Comparison of ENCODE assay signal across 2 cellular contexts in the genomic region with DNA sequence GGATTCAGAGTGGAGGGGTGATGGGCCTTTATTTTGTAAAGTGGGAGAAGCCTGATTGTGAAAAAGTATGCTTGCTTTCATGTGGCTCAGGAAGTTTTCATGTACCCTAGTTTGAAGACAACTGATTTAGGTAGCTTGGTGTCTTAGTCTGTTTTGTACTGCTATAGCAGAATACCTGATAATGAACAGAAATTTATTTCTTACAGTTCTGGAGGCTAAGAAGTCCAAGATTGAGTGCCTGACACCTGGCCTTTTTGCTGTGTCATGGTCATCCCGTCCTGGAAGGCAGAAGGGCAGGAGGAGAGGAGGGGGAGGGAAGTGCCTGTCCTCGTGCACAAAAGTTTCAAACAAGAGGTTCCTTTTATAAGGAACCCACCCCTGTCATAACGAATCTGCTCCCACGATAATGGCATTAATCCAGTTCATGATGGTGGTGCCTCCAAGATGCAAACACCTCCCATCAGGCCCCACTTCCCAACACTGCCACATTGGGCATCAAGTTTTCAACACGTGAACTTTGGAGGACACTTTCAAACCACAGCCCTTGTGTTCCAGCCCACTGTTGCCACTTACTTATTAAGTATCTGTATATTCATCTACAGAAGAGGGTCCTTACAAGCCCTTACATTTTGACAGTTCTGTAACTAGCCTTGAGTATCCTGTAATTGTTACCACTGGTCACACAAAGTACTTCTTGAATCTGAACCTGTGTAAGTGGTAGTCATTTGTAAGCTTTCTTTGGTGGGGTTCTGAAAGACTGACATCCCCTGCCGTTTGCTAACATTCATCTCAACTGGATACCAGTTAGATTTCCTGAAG.
TF ChIP-seq lines count a peak whose summit lies in the region.

No MANE protein-coding gene starts in this region.

TF ChIP-seq in GM12891, 5 proteins besides CTCF, POLR2A, EP300 and RAD21:
- TF ChIP-seq POLR2AphosphoS5 (IDR thresholded peaks at IDR 0.05; ENCODE audit: low read depth, low read length) (no peak), TAF1 (IDR thresholded peaks at IDR 0.05; ENCODE audit: low read depth, low read length) (no peak), POU2F2 (IDR thresholded peaks at IDR 0.05; ENCODE audit: low read depth, low read length) (no peak), SPI1 (IDR thresholded peaks at IDR 0.05; ENCODE audit: low read depth, low read length) (no peak), PAX5 (IDR thresholded peaks at IDR 0.05; ENCODE audit: insufficient read depth, low read length, severe bottlenecking) (no peak)

TF ChIP-seq in H1, 55 proteins besides CTCF, POLR2A, EP300 and RAD21:
- TF ChIP-seq PHF8 (conservative IDR thresholded peaks at IDR 0.05; ENCODE audit: low read depth, low read length) (no peak), EGR1 (IDR thresholded peaks at IDR 0.05; ENCODE audit: borderline replicate concordance, low read depth, low read length) (no peak), SIN3A (conservative IDR thresholded peaks at IDR 0.05 in 1 of 2, IDR thresholded peaks at IDR 0.05 in 1 of 2; ENCODE audit: low read depth in 1 of 2, low read length in 2 of 2) (no peak), BACH1 (IDR thresholded peaks at IDR 0.05; ENCODE audit: low read length) (peak; percentile 91), MAFK (IDR thresholded peaks at IDR 0.05; ENCODE audit: low read depth, low read length) (peak; percentile 82; the same call in 1 of the 2 replicates), EZH2 (IDR thresholded peaks at IDR 0.05; ENCODE audit: low read depth, low read length, severe bottlenecking) (no peak)
- TF ChIP-seq, protein P1, sequence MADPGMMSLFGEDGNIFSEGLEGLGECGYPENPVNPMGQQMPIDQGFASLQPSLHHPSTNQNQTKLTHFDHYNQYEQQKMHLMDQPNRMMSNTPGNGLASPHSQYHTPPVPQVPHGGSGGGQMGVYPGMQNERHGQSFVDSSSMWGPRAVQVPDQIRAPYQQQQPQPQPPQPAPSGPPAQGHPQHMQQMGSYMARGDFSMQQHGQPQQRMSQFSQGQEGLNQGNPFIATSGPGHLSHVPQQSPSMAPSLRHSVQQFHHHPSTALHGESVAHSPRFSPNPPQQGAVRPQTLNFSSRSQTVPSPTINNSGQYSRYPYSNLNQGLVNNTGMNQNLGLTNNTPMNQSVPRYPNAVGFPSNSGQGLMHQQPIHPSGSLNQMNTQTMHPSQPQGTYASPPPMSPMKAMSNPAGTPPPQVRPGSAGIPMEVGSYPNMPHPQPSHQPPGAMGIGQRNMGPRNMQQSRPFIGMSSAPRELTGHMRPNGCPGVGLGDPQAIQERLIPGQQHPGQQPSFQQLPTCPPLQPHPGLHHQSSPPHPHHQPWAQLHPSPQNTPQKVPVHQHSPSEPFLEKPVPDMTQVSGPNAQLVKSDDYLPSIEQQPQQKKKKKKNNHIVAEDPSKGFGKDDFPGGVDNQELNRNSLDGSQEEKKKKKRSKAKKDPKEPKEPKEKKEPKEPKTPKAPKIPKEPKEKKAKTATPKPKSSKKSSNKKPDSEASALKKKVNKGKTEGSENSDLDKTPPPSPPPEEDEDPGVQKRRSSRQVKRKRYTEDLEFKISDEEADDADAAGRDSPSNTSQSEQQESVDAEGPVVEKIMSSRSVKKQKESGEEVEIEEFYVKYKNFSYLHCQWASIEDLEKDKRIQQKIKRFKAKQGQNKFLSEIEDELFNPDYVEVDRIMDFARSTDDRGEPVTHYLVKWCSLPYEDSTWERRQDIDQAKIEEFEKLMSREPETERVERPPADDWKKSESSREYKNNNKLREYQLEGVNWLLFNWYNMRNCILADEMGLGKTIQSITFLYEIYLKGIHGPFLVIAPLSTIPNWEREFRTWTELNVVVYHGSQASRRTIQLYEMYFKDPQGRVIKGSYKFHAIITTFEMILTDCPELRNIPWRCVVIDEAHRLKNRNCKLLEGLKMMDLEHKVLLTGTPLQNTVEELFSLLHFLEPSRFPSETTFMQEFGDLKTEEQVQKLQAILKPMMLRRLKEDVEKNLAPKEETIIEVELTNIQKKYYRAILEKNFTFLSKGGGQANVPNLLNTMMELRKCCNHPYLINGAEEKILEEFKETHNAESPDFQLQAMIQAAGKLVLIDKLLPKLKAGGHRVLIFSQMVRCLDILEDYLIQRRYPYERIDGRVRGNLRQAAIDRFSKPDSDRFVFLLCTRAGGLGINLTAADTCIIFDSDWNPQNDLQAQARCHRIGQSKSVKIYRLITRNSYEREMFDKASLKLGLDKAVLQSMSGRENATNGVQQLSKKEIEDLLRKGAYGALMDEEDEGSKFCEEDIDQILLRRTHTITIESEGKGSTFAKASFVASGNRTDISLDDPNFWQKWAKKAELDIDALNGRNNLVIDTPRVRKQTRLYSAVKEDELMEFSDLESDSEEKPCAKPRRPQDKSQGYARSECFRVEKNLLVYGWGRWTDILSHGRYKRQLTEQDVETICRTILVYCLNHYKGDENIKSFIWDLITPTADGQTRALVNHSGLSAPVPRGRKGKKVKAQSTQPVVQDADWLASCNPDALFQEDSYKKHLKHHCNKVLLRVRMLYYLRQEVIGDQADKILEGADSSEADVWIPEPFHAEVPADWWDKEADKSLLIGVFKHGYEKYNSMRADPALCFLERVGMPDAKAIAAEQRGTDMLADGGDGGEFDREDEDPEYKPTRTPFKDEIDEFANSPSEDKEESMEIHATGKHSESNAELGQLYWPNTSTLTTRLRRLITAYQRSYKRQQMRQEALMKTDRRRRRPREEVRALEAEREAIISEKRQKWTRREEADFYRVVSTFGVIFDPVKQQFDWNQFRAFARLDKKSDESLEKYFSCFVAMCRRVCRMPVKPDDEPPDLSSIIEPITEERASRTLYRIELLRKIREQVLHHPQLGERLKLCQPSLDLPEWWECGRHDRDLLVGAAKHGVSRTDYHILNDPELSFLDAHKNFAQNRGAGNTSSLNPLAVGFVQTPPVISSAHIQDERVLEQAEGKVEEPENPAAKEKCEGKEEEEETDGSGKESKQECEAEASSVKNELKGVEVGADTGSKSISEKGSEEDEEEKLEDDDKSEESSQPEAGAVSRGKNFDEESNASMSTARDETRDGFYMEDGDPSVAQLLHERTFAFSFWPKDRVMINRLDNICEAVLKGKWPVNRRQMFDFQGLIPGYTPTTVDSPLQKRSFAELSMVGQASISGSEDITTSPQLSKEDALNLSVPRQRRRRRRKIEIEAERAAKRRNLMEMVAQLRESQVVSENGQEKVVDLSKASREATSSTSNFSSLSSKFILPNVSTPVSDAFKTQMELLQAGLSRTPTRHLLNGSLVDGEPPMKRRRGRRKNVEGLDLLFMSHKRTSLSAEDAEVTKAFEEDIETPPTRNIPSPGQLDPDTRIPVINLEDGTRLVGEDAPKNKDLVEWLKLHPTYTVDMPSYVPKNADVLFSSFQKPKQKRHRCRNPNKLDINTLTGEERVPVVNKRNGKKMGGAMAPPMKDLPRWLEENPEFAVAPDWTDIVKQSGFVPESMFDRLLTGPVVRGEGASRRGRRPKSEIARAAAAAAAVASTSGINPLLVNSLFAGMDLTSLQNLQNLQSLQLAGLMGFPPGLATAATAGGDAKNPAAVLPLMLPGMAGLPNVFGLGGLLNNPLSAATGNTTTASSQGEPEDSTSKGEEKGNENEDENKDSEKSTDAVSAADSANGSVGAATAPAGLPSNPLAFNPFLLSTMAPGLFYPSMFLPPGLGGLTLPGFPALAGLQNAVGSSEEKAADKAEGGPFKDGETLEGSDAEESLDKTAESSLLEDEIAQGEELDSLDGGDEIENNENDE (IDR thresholded peaks at IDR 0.05; ENCODE audit: insufficient replicate concordance, low read length), result no peak
